Comparison of ENCODE assay signal across 26 cellular contexts in the genomic region with DNA sequence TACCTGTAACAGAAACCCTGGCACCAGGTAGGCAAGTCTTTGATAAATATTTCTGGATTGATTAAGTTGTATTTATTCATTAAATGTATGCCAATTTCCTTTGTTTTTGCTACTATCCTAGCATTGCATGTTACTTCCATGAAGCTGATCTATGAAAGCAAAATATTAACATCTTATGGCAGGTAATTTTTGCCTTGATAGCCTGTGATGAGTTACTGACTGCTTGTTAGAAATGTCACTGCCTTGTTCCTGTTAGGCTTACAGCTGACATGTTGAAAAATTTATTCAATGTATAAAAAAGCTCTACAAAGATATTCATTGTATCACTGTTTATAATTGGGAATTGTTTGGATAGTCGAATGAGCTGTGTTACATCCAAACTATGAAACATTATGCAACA.
"Had no signal": no experiment of that assay in that cellular context is flagged by ENCODE, and none has a peak within 500 bp of the region (broad histone marks: within the 10 kb centered on the region; RNA-seq: fewer than 3 reads in every experiment).

No MANE protein-coding gene starts in this region.

- DNase-seq: colonic mucosa; cortex of kidney; dermis blood vessel endothelial cell; dorsolateral prefrontal cortex; effector CD4-positive, alpha-beta T cell; effector CD8-positive, alpha-beta T cell; effector memory CD4-positive, alpha-beta T cell; effector memory CD8-positive, alpha-beta T cell; endodermal cell; erythroblast; esophagus squamous epithelium; foreskin fibroblast; foreskin keratinocyte; foreskin melanocyte; gastrocnemius medialis; glutamatergic neuron; head of caudate nucleus; heart left ventricle; heart right ventricle had no signal

- H3K4me3 ChIP-seq: colonic mucosa, coronary artery, dorsolateral prefrontal cortex, esophagus muscularis mucosa, esophagus squamous epithelium, gastrocnemius medialis, gastroesophageal sphincter, heart left ventricle, heart right ventricle had no signal

- H3K4me1 ChIP-seq: colonic mucosa, esophagus muscularis mucosa, esophagus squamous epithelium, gastrocnemius medialis, gastroesophageal sphincter, heart left ventricle, heart right ventricle had no signal

- H3K36me3 ChIP-seq: colonic mucosa, esophagus muscularis mucosa, esophagus squamous epithelium, gastrocnemius medialis, gastroesophageal sphincter, heart left ventricle, heart right ventricle had no signal

- H3K27me3 ChIP-seq: colonic mucosa, dorsolateral prefrontal cortex, esophagus muscularis mucosa, esophagus squamous epithelium, foreskin keratinocyte, gastrocnemius medialis, gastroesophageal sphincter, heart left ventricle, heart right ventricle had no signal

- H3K27ac ChIP-seq: colonic mucosa, coronary artery, epithelial cell of prostate, esophagus muscularis mucosa, esophagus squamous epithelium, foreskin keratinocyte, gastrocnemius medialis, gastroesophageal sphincter, heart left ventricle, heart right ventricle had no signal

- FAIRE-seq: colon, endometrium, endothelial cell of umbilical vein had no signal

- H3K9me3 ChIP-seq: colonic mucosa, esophagus muscularis mucosa, esophagus squamous epithelium, gastrocnemius medialis, gastroesophageal sphincter, heart left ventricle, heart right ventricle had no signal
